In the genomic region with DNA sequence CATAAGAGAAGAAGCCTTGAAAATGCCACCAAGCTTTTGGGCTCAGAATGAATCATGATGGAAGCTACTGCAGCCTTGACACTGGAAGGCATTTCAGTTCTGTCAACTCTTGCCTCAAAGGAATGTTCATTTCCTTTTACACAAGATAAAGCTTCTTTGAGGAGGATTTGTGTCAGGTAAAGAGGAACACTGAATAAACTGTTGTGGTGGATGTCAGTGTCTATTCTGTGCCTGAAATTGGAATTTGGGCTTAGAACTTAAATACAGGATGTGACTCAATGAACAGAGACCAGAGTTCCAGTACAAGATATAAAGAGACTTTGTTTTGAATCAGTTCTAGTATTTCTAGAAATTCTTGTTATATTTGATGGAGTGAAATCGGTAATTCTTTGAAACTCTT, we compare ENCODE assay signal across 23 cellular contexts.
DNase-seq lines count a peak whose midpoint lies in the region; TF ChIP-seq lines count a peak whose summit lies in the region.
"Had no signal": no experiment of that assay in that cellular context is flagged by ENCODE, and none has a peak within 500 bp of the region (broad histone marks: within the 10 kb centered on the region; RNA-seq: fewer than 3 reads in every experiment).

No MANE protein-coding gene starts in this region.

- H3K4me3 ChIP-seq in epithelial cell of esophagus (ENCODE audit: low read length), result no peak overlapping the region
- no peak overlapping the region for H3K4me3 ChIP-seq in mesodermal cell (ENCODE audit: extremely low read depth, insufficient read depth, low read length, poor library complexity, severe bottlenecking)
- H3K4me3 ChIP-seq: A549, GM12878, GM23248, Peyer's patch, SJSA1 had no signal

- DNase-seq in HT1080 (ENCODE audit: low read depth), result peak; percentile 79
- DNase-seq in amniotic epithelial cell (ENCODE audit: low read depth), result peak; percentile 8
- DNase-seq in epithelial cell of esophagus (ENCODE audit: low read depth), result peak; percentile 38
- DNase-seq in occipital lobe (lab: John Stamatoyannopoulos, UW), result no peak
- DNase-seq in NCI-H82 treated with DMSO at 0.1 percent for 48 hours (lab: John Stamatoyannopoulos, UW; ENCODE audit: unreplicated experiment), result no peak
- DNase-seq in DMS 273 (lab: John Stamatoyannopoulos, UW; ENCODE audit: unreplicated experiment), result no peak
- DNase-seq in activated gamma-delta T cell treated with Interleukin-2 at 50 U/mL for 16 hours, result no peak
- DNase-seq: DMS79 treated with DMSO at 0.1 percent for 48 hours, GM23248, H9, KG1, NCI-H1092 treated with DMSO at 0.1 percent for 48 hours, NCI-H146, NCI-H2029, NCI-H2227 treated with DMSO at 0.1 percent for 48 hours, NCI-H524, NCI-H774, Peyer's patch had no signal

- H3K4me1 ChIP-seq in mesodermal cell (ENCODE audit: control insufficient read depth, insufficient read depth, low read length, poor library complexity, severe bottlenecking), result peaks cover 14% of the 10 kb centered on the region
- H3K4me1 ChIP-seq: A549, Peyer's patch, SJSA1 had no signal

- peak overlapping the region; percentile 90 for H3K27ac ChIP-seq in mesodermal cell (ENCODE audit: low read depth, low read length, severe bottlenecking)
- H3K27ac ChIP-seq: A549, GM23248, HL-60, Peyer's patch, SJSA1 had no signal

- no CpG with 5 or more reads among the region's 1 CpG for WGBS in mesodermal cell (ENCODE audit: insufficient coverage in 2 of 2), 2 experiments

- no peaks in the 10 kb centered on the region for H3K36me3 ChIP-seq in mesodermal cell (ENCODE audit: control insufficient read depth, insufficient read depth, low read length)
- H3K36me3 ChIP-seq: Peyer's patch, SJSA1 had no signal

- no peak for TF ChIP-seq CTCF in epithelial cell of esophagus (IDR thresholded peaks at IDR 0.05; ENCODE audit: insufficient read depth, low read depth, low read length, missing control alignments)

- no peaks in the 10 kb centered on the region for H3K9me3 ChIP-seq in mesodermal cell (ENCODE audit: control insufficient read depth, low read length)
- H3K9me3 ChIP-seq: A549, Peyer's patch, SJSA1 had no signal

Comparison
In these comparisons a context has a peak if more than half of its experiments do, and no peak if none do; other contexts are left out.
1. DNase-seq: peak in HT1080 (single experiment), amniotic epithelial cell (single experiment) and epithelial cell of esophagus (single experiment); none in occipital lobe (single experiment), NCI-H82 treated with DMSO at 0.1 percent for 48 hours (single experiment), DMS 273 (single experiment) and activated gamma-delta T cell treated with Interleukin-2 at 50 U/mL for 16 hours (single experiment).